Comparison of ENCODE assay signal across 15 cellular contexts in genomic region chr5:15021286-15022046, GRCh38.
DNase-seq lines count a peak whose midpoint lies in the region; ATAC-seq and TF ChIP-seq lines count a peak whose summit lies in the region.
"Had no signal": no experiment of that assay in that cellular context is flagged by ENCODE, and none has a peak within 500 bp of the region (broad histone marks: within the 10 kb centered on the region; RNA-seq: fewer than 3 reads in every experiment).

No MANE protein-coding gene starts in this region.

- peak overlapping the region; percentile 52 for H3K4me3 ChIP-seq in GM23248
- no peak overlapping the region for H3K4me3 ChIP-seq in cardiac muscle cell
- peak overlapping the region; percentile 32 for H3K4me3 ChIP-seq in skeletal muscle satellite cell (ENCODE audit: low read length)
- H3K4me3 ChIP-seq: K562 had no signal

- H3K4me1 ChIP-seq in GM23248 (ENCODE audit: insufficient read depth) (peaks cover 51% of the 10 kb centered on the region), cardiac muscle cell (ENCODE audit: low read depth) (no peaks in the 10 kb centered on the region), skeletal muscle satellite cell (ENCODE audit: control insufficient read depth, insufficient read depth, low read length) (peaks cover 22% of the 10 kb centered on the region)

- peaks cover 5% of the 10 kb centered on the region for H3K9me3 Mint-ChIP-seq in activated CD4-positive, alpha-beta T cell treated with anti-CD3 and anti-CD28 coated beads, Interleukin-2, amount 10 ng/mL, durations not matched to agents 24 days and 14 days
- H3K9me3 Mint-ChIP-seq: activated naive CD4-positive, alpha-beta T cell treated with anti-CD3 and anti-CD28 coated beads, Interleukin-2, amount 50 U/mL, for 24 hours; immature natural killer cell had no signal

- H3K27me3 Mint-ChIP-seq in activated CD4-positive, alpha-beta T cell treated with anti-CD3 and anti-CD28 coated beads, Interleukin-2, amount 10 ng/mL, durations not matched to agents 24 days and 14 days, result peaks cover 7% of the 10 kb centered on the region

- in situ Hi-C loops in GM23248 (cut with MboI), result no loop called here

- no peaks in the 10 kb centered on the region for H4K20me1 ChIP-seq in GM23248 (ENCODE audit: insufficient read depth)

- peak overlapping the region; percentile 68 for H3K4me2 ChIP-seq in GM23248 (ENCODE audit: unreplicated experiment)
- peak overlapping the region; percentile 70 for H3K4me2 ChIP-seq in skeletal muscle satellite cell (ENCODE audit: low read length)

- H3K36me3 Mint-ChIP-seq in activated CD4-positive, alpha-beta T cell treated with anti-CD3 and anti-CD28 coated beads, Interleukin-2, amount 10 ng/mL, durations not matched to agents 24 days and 14 days (ENCODE audit: low read depth), result no peaks in the 10 kb centered on the region
- H3K36me3 Mint-ChIP-seq: immature natural killer cell had no signal

- intact Hi-C loops in activated CD4-positive, alpha-beta T cell treated with anti-CD3 and anti-CD28 coated beads, Interleukin-2, amount 10 ng/mL, durations not matched to agents 24 days and 14 days (cut with micrococcal nuclease), result no loop called here

- no peaks in the 10 kb centered on the region for H3K79me2 ChIP-seq in GM23248 (ENCODE audit: insufficient read depth)

- ATAC-seq in SK-N-SH treated with all-trans-retinoic acid at 6 μM for 48 hours, result peak; percentile 75
- no peak for ATAC-seq in GM21529 (IDR thresholded peaks at IDR 0.05; ENCODE audit: unreplicated experiment)
- ATAC-seq: K562 had no signal

- H3K27ac Mint-ChIP-seq in activated CD4-positive, alpha-beta T cell treated with anti-CD3 and anti-CD28 coated beads, Interleukin-2, amount 10 ng/mL, durations not matched to agents 24 days and 14 days, result no peak overlapping the region
- H3K27ac Mint-ChIP-seq: activated naive CD4-positive, alpha-beta T cell treated with anti-CD3 and anti-CD28 coated beads, Interleukin-2, amount 50 U/mL, for 24 hours; immature natural killer cell had no signal

- no peak overlapping the region for H3K4me3 Mint-ChIP-seq in activated CD4-positive, alpha-beta T cell treated with anti-CD3 and anti-CD28 coated beads, Interleukin-2, amount 10 ng/mL, durations not matched to agents 24 days and 14 days
- H3K4me3 Mint-ChIP-seq: activated naive CD4-positive, alpha-beta T cell treated with anti-CD3 and anti-CD28 coated beads, Interleukin-2, amount 50 U/mL, for 24 hours; immature natural killer cell had no signal

- peaks cover 2% of the 10 kb centered on the region for H3K4me1 Mint-ChIP-seq in activated CD4-positive, alpha-beta T cell treated with anti-CD3 and anti-CD28 coated beads, Interleukin-2, amount 10 ng/mL, durations not matched to agents 24 days and 14 days
- H3K4me1 Mint-ChIP-seq: activated naive CD4-positive, alpha-beta T cell treated with anti-CD3 and anti-CD28 coated beads, Interleukin-2, amount 50 U/mL, for 24 hours; immature natural killer cell had no signal

- no peaks in the 10 kb centered on the region for H3K27me3 ChIP-seq in GM23248 (replicated peaks; ENCODE audit: insufficient read depth)
- H3K27me3 ChIP-seq in cardiac muscle cell, result no peaks in the 10 kb centered on the region
- peaks cover 12% of the 10 kb centered on the region for H3K27me3 ChIP-seq in skeletal muscle satellite cell (ENCODE audit: control insufficient read depth, insufficient read depth, low read length)

- peaks cover 47% of the 10 kb centered on the region for H3F3A ChIP-seq in GM23248 (ENCODE audit: insufficient read depth)

- WGBS in GM23248 (ENCODE audit: low coverage in 1 of 2, low lambda C conversion rate in 2 of 2, missing lambda C conversion rate in 2 of 2), 2 experiments, result 18% methylated on average over 8 of the region's 8 CpGs

- H3K9me2 ChIP-seq in GM23248 (ENCODE audit: insufficient read depth), result no peaks in the 10 kb centered on the region

- peak overlapping the region; percentile 64 for H3K9ac ChIP-seq in GM23248
- peak overlapping the region; percentile 55 for H3K9ac ChIP-seq in skeletal muscle satellite cell (ENCODE audit: low read depth, low read length)

- TF ChIP-seq CTCF in cardiac muscle cell (IDR thresholded peaks at IDR 0.05; ENCODE audit: low read depth, low read length), result no peak

- H3K36me3 ChIP-seq in GM23248 (ENCODE audit: low read depth) (no peaks in the 10 kb centered on the region), cardiac muscle cell (no peaks in the 10 kb centered on the region), skeletal muscle satellite cell (ENCODE audit: insufficient read depth, low read length) (no peaks in the 10 kb centered on the region)

- peak; percentile 92 for DNase-seq in GM23248
- peak in 1 of 2 donors; percentile 82 for DNase-seq in cardiac muscle cell (ENCODE audit: low read depth in 1 of 2, low spot score in 1 of 2)
- DNase-seq in NK-92 (lab: John Stamatoyannopoulos, UW; ENCODE audit: unreplicated experiment), result no peak
- DNase-seq in activated CD4-positive, alpha-beta T cell treated with anti-CD3 and anti-CD28 coated beads, Interleukin-2, amount 10 ng/mL, durations not matched to agents 24 days and 14 days, result no peak
- DNase-seq in OCI-M1 (lab: John Stamatoyannopoulos, UW), result no peak
- DNase-seq: activated CD4-positive, alpha-beta T cell treated with anti-CD3 and anti-CD28 coated beads for 48 hours; DMS79 treated with DMSO at 0.1 percent for 48 hours; immature natural killer cell; SHP77; stimulated activated CD4-positive, alpha-beta T cell treated with anti-CD3 and anti-CD28 coated beads, Interleukin-2, amount 100 ng/mL, for 48 hours had no signal

- peak overlapping the region; percentile 87 for H3K27ac ChIP-seq in GM23248
- H3K27ac ChIP-seq in cardiac muscle cell, result peak overlapping the region; percentile 74

- H3K9me3 ChIP-seq in GM23248 (ENCODE audit: low read depth) (no peaks in the 10 kb centered on the region), cardiac muscle cell (ENCODE audit: low read depth) (no peaks in the 10 kb centered on the region), skeletal muscle satellite cell (replicated peaks; ENCODE audit: low read length) (no peaks in the 10 kb centered on the region)

- peak overlapping the region; percentile 18 for H2AFZ ChIP-seq in GM23248

TF ChIP-seq in SK-N-SH treated with all-trans-retinoic acid at 6 μM for 48 hours, 23 proteins besides CTCF, POLR2A, EP300 and RAD21:
- TF ChIP-seq ISL1 (CRISPR knock-in tag; IDR thresholded peaks at IDR 0.05) (peak; percentile 75), ZFP30 (CRISPR knock-in tag; IDR thresholded peaks at IDR 0.05) (no peak)
